18 cellular contexts compared by ENCODE assay signal in genomic region chr10:59319854-59320253, GRCh38. TPM values are rescaled to one million over a fixed set of nuclear protein-coding genes. Genes with fewer than 3 reads are reported as not detected.
DNase-seq lines count a peak whose midpoint lies in the region; ATAC-seq, FAIRE-seq and TF ChIP-seq lines count a peak whose summit lies in the region.
"Had no signal": no experiment of that assay in that cellular context is flagged by ENCODE, and none has a peak within 500 bp of the region (broad histone marks: within the 10 kb centered on the region; RNA-seq: fewer than 3 reads in every experiment).

No MANE protein-coding gene starts in this region.

- TF ChIP-seq POLR2A in esophagus muscularis mucosa (IDR thresholded peaks at IDR 0.05; ENCODE audit: low read depth) (no peak), gastrocnemius medialis (IDR thresholded peaks at IDR 0.05) (no peak)

- H3K4me1 ChIP-seq in esophagus muscularis mucosa (peaks cover 30 to 83% (median 69%) of the 10 kb centered on the region in 4 donors), gastrocnemius medialis (peaks cover 54 to 68% of the 10 kb centered on the region in 2 donors), kidney (ENCODE audit: control insufficient read depth in 1 of 2, insufficient read depth in 1 of 2, low read depth in 1 of 2, low read length in 2 of 2) (peaks cover 17% of the 10 kb centered on the region in 2 donors)

- H3K36me3 ChIP-seq in esophagus muscularis mucosa (peaks cover 0 to 19% (median 3%) of the 10 kb centered on the region in 4 donors), gastrocnemius medialis (no peaks in the 10 kb centered on the region), kidney (ENCODE audit: control insufficient read depth in 1 of 2, insufficient read depth in 2 of 2, low read length in 2 of 2) (no peaks in the 10 kb centered on the region)
- H3K36me3 ChIP-seq: SJCRH30 had no signal

- no peaks in the 10 kb centered on the region for H3K9me3 ChIP-seq in esophagus muscularis mucosa
- H3K9me3 ChIP-seq in gastrocnemius medialis = no peaks in the 10 kb centered on the region
- no peaks in the 10 kb centered on the region for H3K9me3 ChIP-seq in kidney (ENCODE audit: control insufficient read depth in 1 of 2, low read length in 2 of 2)
- H3K9me3 ChIP-seq: SJCRH30 had no signal

- H3K27ac ChIP-seq in VCaP = peak overlapping the region; percentile 26
- peak overlapping the region in 3 of 4 donors; percentile 4 to 36 (median 33) for H3K27ac ChIP-seq in esophagus muscularis mucosa (replicated peaks in 1 of 4)
- peak overlapping the region in 3 of 4 donors; percentile 88 to 95 (median 89) for H3K27ac ChIP-seq in gastrocnemius medialis
- H3K27ac ChIP-seq in kidney (ENCODE audit: low read depth in 2 of 2, low read length in 2 of 2) = no peak overlapping the region

- no peak for FAIRE-seq in kidney (lab: Jason Lieb, UNC)
- FAIRE-seq: A204.1 had no signal

- TF ChIP-seq CTCF in VCaP (conservative IDR thresholded peaks at IDR 0.05) = no peak
- TF ChIP-seq CTCF in esophagus muscularis mucosa (IDR thresholded peaks at IDR 0.05) = no peak
- TF ChIP-seq CTCF in gastrocnemius medialis (IDR thresholded peaks at IDR 0.05 in 4 of 5, conservative IDR thresholded peaks at IDR 0.05 in 1 of 5) = no peak
- TF ChIP-seq CTCF in kidney (IDR thresholded peaks at IDR 0.05; ENCODE audit: borderline replicate concordance, extremely low read depth, insufficient read depth) = no peak

- intact Hi-C loops in esophagus muscularis mucosa (cut with DNase I) = no loop called here
- intact Hi-C loops in gastrocnemius medialis (cut with DNase I; ENCODE audit: low total_unique reads) = loop anchor here (5.0 kb wide), 1 partner anchor 42 kb away; the partner anchor contains the start of gene FAM13C
- intact Hi-C loops in kidney (cut with DNase I) = no loop called here

- no peak for TF ChIP-seq EP300 in esophagus muscularis mucosa (IDR thresholded peaks at IDR 0.05)

- ATAC-seq in gastrocnemius medialis = no peak

- DNase-seq in NCI-H82 (lab: John Stamatoyannopoulos, UW) (peak; percentile 10), NCI-H82 treated with DMSO at 0.1 percent for 48 hours (lab: John Stamatoyannopoulos, UW; ENCODE audit: unreplicated experiment) (no peak), esophagus muscularis mucosa (ENCODE audit: extremely low spot score) (no peak), gastrocnemius medialis (no peak), kidney (no peak)
- no peak for DNase-seq in activated CD4-positive, alpha-beta T cell treated with anti-CD3 and anti-CD28 coated beads, Interleukin-2, amount 50 U/mL, for 4 hours
- DNase-seq in effector CD4-positive, alpha-beta T cell = no peak
- DNase-seq: Calu3, Karpas-422, MM.1S, NCI-H1105, NCI-H1694 treated with DMSO at 0.1 percent for 48 hours, RPMI8226 had no signal

- H3K27me3 ChIP-seq in esophagus muscularis mucosa (no peaks in the 10 kb centered on the region), gastrocnemius medialis (no peaks in the 10 kb centered on the region)
- H3K27me3 ChIP-seq: SJCRH30 had no signal

- H3K9ac ChIP-seq in kidney (ENCODE audit: low read length in 2 of 2) = no peak overlapping the region

- no peak overlapping the region for H3K4me3 ChIP-seq in esophagus muscularis mucosa
- H3K4me3 ChIP-seq in gastrocnemius medialis = no peak overlapping the region
- H3K4me3 ChIP-seq in kidney (ENCODE audit: low read length in 2 of 2) = no peak overlapping the region
- H3K4me3 ChIP-seq: SJCRH30 had no signal

- in situ Hi-C loops in gastrocnemius medialis (cut with MboI; ENCODE audit: low sequenced_read_pairs in 4 of 4) = no loop called here

RNA-seq across cellular contexts. Expression of gene FAM13C, which starts 42.5 kb away (rescaled TPM):
- total RNA-seq in esophagus muscularis mucosa = 10 to 100 TPM; 45.1 to 62.9 (median 53.1) TPM
- total RNA-seq in gastrocnemius medialis = 100 to 1,000 TPM in 1 of 4 donors, 10 to 100 TPM in 2, 1 to 10 TPM in 1; 6.0 to 125 (median 17.6) TPM
- 8.8 TPM for total RNA-seq in kidney
- 1.5 TPM for polyA plus RNA-seq in kidney (ENCODE audit: insufficient read depth, low read depth, low replicate concordance)
- total RNA-seq: Calu3, OCI-LY7 had no signal
- polyA plus RNA-seq: CD14-positive monocyte had no signal

Comparison
In these comparisons a context has a peak if more than half of its experiments do, and no peak if none do; other contexts are left out.
1. H3K27ac ChIP-seq: peak in VCaP (single experiment), esophagus muscularis mucosa (3 of 4) and gastrocnemius medialis (3 of 4); none in kidney (0 of 2).